In the genomic region with DNA sequence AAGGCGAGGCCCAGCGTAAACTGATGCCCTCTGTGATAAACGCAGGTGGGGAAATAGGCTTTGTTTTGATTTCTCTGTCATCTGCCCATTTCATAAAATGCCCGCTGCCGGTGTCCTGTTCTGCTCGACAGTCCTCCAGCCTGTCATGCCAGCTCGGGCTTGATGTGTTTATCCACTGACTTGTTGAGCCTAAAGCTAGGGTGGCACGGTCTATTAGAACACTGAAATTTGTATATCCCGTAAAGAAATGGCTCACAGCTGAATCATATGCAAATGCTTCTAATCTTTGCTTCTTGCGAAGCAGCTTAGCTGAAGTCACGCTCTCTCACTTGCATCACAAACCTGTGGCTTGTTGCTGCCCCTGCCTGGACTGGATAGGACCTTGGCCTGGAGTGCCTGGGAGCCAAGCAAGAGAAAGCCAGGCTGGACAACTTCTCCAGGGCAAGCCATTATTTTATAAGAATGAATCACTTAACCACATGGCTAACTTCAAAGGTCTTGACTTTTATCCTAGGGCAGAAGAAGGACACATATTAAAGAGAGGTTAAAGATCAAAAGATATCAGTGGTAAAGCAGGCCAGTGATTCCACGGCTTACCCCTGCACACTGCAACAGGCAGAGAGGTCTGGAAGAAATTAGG, we compare ENCODE assay signal across 8 cellular contexts. TPM values are rescaled to one million over a fixed set of nuclear protein-coding genes. Genes with fewer than 3 reads are reported as not detected.
A peak's percentile ranks its signal among the peaks of the same experiment; 100 is the strongest.
DNase-seq lines count a peak whose midpoint lies in the region; ATAC-seq and TF ChIP-seq lines count a peak whose summit lies in the region.

No MANE protein-coding gene starts in this region.

- no peaks in the 10 kb centered on the region for H3K9me3 Mint-ChIP-seq in activated CD8-positive, alpha-beta T cell treated with anti-CD3 and anti-CD28 coated beads for 36 hours

- H3K4me2 ChIP-seq in neuronal stem cell (ENCODE audit: insufficient read depth, low read length, poor library complexity, severe bottlenecking): no peak overlapping the region

- H2AFZ ChIP-seq in neuronal stem cell (ENCODE audit: low read length): no peak overlapping the region

- H3K27ac ChIP-seq in neuronal stem cell (replicated peaks; ENCODE audit: low read length): no peak overlapping the region

- no peak overlapping the region for H3K4ac ChIP-seq in neuronal stem cell (ENCODE audit: low read length)

- CTCF ChIA-PET in activated CD8-positive, alpha-beta T cell treated with anti-CD3 and anti-CD28 coated beads for 36 hours (lab: Charles Lee): no interaction called here

- H3K36me3 ChIP-seq in neuronal stem cell (replicated peaks in 1 of 2; ENCODE audit: control insufficient read depth in 2 of 2, insufficient read depth in 2 of 2, low read length in 2 of 2): no peaks in the 10 kb centered on the region

- no peak overlapping the region for H2BK15ac ChIP-seq in neuronal stem cell (ENCODE audit: low read length)

- no peak overlapping the region for H3K27ac Mint-ChIP-seq in activated CD8-positive, alpha-beta T cell treated with anti-CD3 and anti-CD28 coated beads for 36 hours

- no peak overlapping the region for H2BK120ac ChIP-seq in neuronal stem cell (ENCODE audit: low read depth, low read length)

- TF ChIP-seq CTCF in NB4 (IDR thresholded peaks at IDR 0.05; ENCODE audit: low read depth, low read length): no peak
- no peak for TF ChIP-seq CTCF in activated CD8-positive, alpha-beta T cell treated with anti-CD3 and anti-CD28 coated beads for 36 hours (IDR thresholded peaks at IDR 0.05)
- no peak for TF ChIP-seq CTCF in GM20000 (IDR thresholded peaks at IDR 0.05; ENCODE audit: extremely low read depth, missing control alignments)

- no peak overlapping the region for H3K9ac ChIP-seq in neuronal stem cell (ENCODE audit: low read depth, low read length, poor library complexity)

- WGBS in neuronal stem cell (ENCODE audit: extremely low coverage in 2 of 2, insufficient read length in 2 of 2, insufficient replicate concordance in 1 of 2), 2 donors: no CpG with 5 or more reads among the region's 12 CpGs

- H4K91ac ChIP-seq in neuronal stem cell (ENCODE audit: low read depth, low read length, poor library complexity): no peak overlapping the region

- intact Hi-C loops in activated CD8-positive, alpha-beta T cell treated with anti-CD3 and anti-CD28 coated beads for 36 hours (cut with micrococcal nuclease): no loop called here

- H3K4me3 Mint-ChIP-seq in activated CD8-positive, alpha-beta T cell treated with anti-CD3 and anti-CD28 coated beads for 36 hours: no peak overlapping the region

- H3K4me1 Mint-ChIP-seq in activated CD8-positive, alpha-beta T cell treated with anti-CD3 and anti-CD28 coated beads for 36 hours (ENCODE audit: low read depth): peaks cover 39% of the 10 kb centered on the region

- no peak overlapping the region for H2AK5ac ChIP-seq in neuronal stem cell (ENCODE audit: low read depth, low read length)

- H3K4me3 ChIP-seq in NB4 (ENCODE audit: low read depth, low read length) (no peak overlapping the region), neuronal stem cell (ENCODE audit: low read length in 2 of 2) (no peak overlapping the region)

- H3K9me3 ChIP-seq in neuronal stem cell (replicated peaks in 1 of 2; ENCODE audit: control insufficient read depth in 2 of 2, insufficient read depth in 1 of 2, low read depth in 1 of 2, low read length in 2 of 2): no peaks in the 10 kb centered on the region

- peaks cover 13 to 31% of the 10 kb centered on the region in 2 donors for H3K4me1 ChIP-seq in neuronal stem cell (ENCODE audit: control insufficient read depth in 2 of 2, insufficient read depth in 1 of 2, low read depth in 1 of 2, low read length in 2 of 2)

- H4K8ac ChIP-seq in neuronal stem cell (ENCODE audit: low read depth, low read length): no peak overlapping the region

- H3K23ac ChIP-seq in neuronal stem cell (ENCODE audit: low read depth, low read length, poor library complexity): no peak overlapping the region

- H3K18ac ChIP-seq in neuronal stem cell (ENCODE audit: low read length): peak overlapping the region; percentile 7

- no peak overlapping the region for H2BK5ac ChIP-seq in neuronal stem cell (ENCODE audit: low read length)

- DNase-seq in ELF-1 (ENCODE audit: low read depth, low spot score): peak; percentile 21
- DNase-seq in NB4 (ENCODE audit: low read depth): peak; percentile 8
- DNase-seq in dermis blood vessel endothelial cell: peak; percentile 27
- no peak for DNase-seq in neuronal stem cell (ENCODE audit: low spot score)
- DNase-seq in DMS 273 treated with DMSO at 0.1 percent for 48 hours (lab: John Stamatoyannopoulos, UW): no peak
- no peak for DNase-seq in activated CD8-positive, alpha-beta T cell treated with anti-CD3 and anti-CD28 coated beads for 36 hours
- DNase-seq in GM20000 (ENCODE audit: low spot score): no peak

- TF ChIP-seq POLR2A in NB4 (IDR thresholded peaks at IDR 0.05; ENCODE audit: extremely low read depth, insufficient read length): no peak

- POLR2A ChIA-PET in activated CD8-positive, alpha-beta T cell treated with anti-CD3 and anti-CD28 coated beads for 36 hours (lab: Charles Lee): no interaction called here

- ATAC-seq in GM21515 (IDR thresholded peaks at IDR 0.05; ENCODE audit: unreplicated experiment): no peak
- no peak for ATAC-seq in activated CD8-positive, alpha-beta T cell treated with anti-CD3 and anti-CD28 coated beads for 36 hours

- no peaks in the 10 kb centered on the region for H3K79me1 ChIP-seq in neuronal stem cell (ENCODE audit: low read depth, low read length)

- H2BK12ac ChIP-seq in neuronal stem cell (ENCODE audit: low read length): no peak overlapping the region

- H3K36me3 Mint-ChIP-seq in activated CD8-positive, alpha-beta T cell treated with anti-CD3 and anti-CD28 coated beads for 36 hours (ENCODE audit: low read depth): peaks cover 2% of the 10 kb centered on the region

- H3K27me3 Mint-ChIP-seq in activated CD8-positive, alpha-beta T cell treated with anti-CD3 and anti-CD28 coated beads for 36 hours: peaks cover 60% of the 10 kb centered on the region

- H3K14ac ChIP-seq in neuronal stem cell (ENCODE audit: low read length): no peak overlapping the region

- H3K27me3 ChIP-seq in neuronal stem cell (ENCODE audit: control insufficient read depth in 3 of 3, insufficient read depth in 3 of 3, low read depth in 1 of 3, low read length in 3 of 3): no peaks in the 10 kb centered on the region

RNA-seq across cellular contexts. Expression of gene EHF, which starts 33.1 kb away (rescaled TPM):
- total RNA-seq in dermis blood vessel endothelial cell: 0.05 and 0.17 TPM in 2 replicates
- polyA plus RNA-seq in neuronal stem cell (2013, experiment 1 of 2): 0.07 TPM
- 0.01 TPM for polyA plus RNA-seq in neuronal stem cell (2013, experiment 2 of 2)
- not detected for total RNA-seq in activated CD8-positive, alpha-beta T cell treated with anti-CD3 and anti-CD28 coated beads for 36 hours

Comparison
In these comparisons a context has a peak if more than half of its experiments do, and no peak if none do; other contexts are left out.
1. DNase-seq: peak in ELF-1 (single experiment), NB4 (single experiment) and dermis blood vessel endothelial cell (single experiment); none in neuronal stem cell (single experiment), DMS 273 treated with DMSO at 0.1 percent for 48 hours (single experiment), activated CD8-positive, alpha-beta T cell treated with anti-CD3 and anti-CD28 coated beads for 36 hours (single experiment) and GM20000 (single experiment).